In the genomic region with DNA sequence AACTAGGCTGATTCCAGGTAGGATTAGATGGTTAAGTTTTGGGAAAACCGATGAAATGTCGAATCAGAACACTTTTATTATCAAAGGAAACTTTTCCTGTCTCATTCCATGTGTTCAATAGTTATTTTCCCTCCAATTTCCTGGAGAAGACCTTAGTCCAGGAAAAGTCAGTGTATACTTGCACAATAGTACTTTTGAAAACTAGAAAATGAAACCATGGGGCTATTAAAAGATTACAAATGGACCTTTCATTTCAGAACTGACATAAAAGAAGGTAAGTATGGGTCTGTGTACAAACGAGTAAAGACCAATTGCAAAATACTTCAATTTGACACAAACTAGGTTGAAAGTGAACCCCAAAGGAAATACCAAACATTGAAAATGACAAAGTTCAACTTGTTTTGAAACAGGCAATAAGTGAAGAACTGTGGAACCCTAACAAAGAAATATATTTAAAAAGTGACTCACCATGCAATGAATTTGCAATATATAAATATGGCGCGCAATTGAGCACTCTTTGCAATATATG, we compare ENCODE assay signal across 11 cellular contexts. TPM values are rescaled to one million over a fixed set of nuclear protein-coding genes. Genes with fewer than 3 reads are reported as not detected.
DNase-seq lines count a peak whose midpoint lies in the region; ATAC-seq and TF ChIP-seq lines count a peak whose summit lies in the region.
"Had no signal": no experiment of that assay in that cellular context is flagged by ENCODE, and none has a peak within 500 bp of the region (broad histone marks: within the 10 kb centered on the region; RNA-seq: fewer than 3 reads in every experiment).

No MANE protein-coding gene starts in this region.

- DNase-seq in ascending aorta (ENCODE audit: low spot score in 2 of 2) (no peak), inferior parietal cortex (ENCODE audit: extremely low spot score) (peak; percentile 13), T-helper 1 cell (no peak), cerebellum (ENCODE audit: low spot score) (no peak)
- DNase-seq: activated T-cell treated with anti-CD3 and anti-CD28 coated beads, Interleukin-2, amount 50 U/mL, for 1 hour; GDM1; NCI-H526 treated with DMSO at 0.1 percent for 48 hours had no signal

- intact Hi-C loops in ascending aorta (cut with DNase I) = no loop called here

- H3K9ac ChIP-seq in ES-I3 (ENCODE audit: low read depth, low read length) (peak overlapping the region; percentile 29; the same call in 1 of the 2 replicates), skeletal muscle satellite cell (ENCODE audit: low read depth, low read length) (peak overlapping the region; percentile 96)

- peaks cover 9% of the 10 kb centered on the region for H3K4me1 ChIP-seq in ES-I3 (ENCODE audit: insufficient read depth, low read length)
- H3K4me1 ChIP-seq in ascending aorta = peaks cover 10 to 48% of the 10 kb centered on the region in 2 donors
- peaks cover 55% of the 10 kb centered on the region for H3K4me1 ChIP-seq in skeletal muscle satellite cell (ENCODE audit: control insufficient read depth, insufficient read depth, low read length)

- H3K4me2 ChIP-seq in skeletal muscle satellite cell (ENCODE audit: low read length) = peak overlapping the region; percentile 94

- H3K4me3 ChIP-seq in ascending aorta = peak overlapping the region; percentile 75 to 93
- H3K4me3 ChIP-seq in skeletal muscle satellite cell (ENCODE audit: low read length) = peak overlapping the region; percentile 92

- H3K9me3 ChIP-seq in ES-I3 (ENCODE audit: control insufficient read depth, insufficient read depth, low read length) (no peaks in the 10 kb centered on the region), ascending aorta (no peaks in the 10 kb centered on the region), skeletal muscle satellite cell (replicated peaks; ENCODE audit: low read length) (no peaks in the 10 kb centered on the region)

- ATAC-seq in GM19324 (IDR thresholded peaks at IDR 0.05; ENCODE audit: low FRiP score, unreplicated experiment) (no peak), HG03432 (IDR thresholded peaks at IDR 0.05; ENCODE audit: unreplicated experiment) (no peak)

- H3K27ac ChIP-seq in ascending aorta = peak overlapping the region; percentile 92 to 94

- no peaks in the 10 kb centered on the region for H3K27me3 ChIP-seq in ascending aorta
- H3K27me3 ChIP-seq in skeletal muscle satellite cell (ENCODE audit: control insufficient read depth, insufficient read depth, low read length) = no peaks in the 10 kb centered on the region

- H3K36me3 ChIP-seq in ES-I3 (ENCODE audit: insufficient read depth, low read length) (no peaks in the 10 kb centered on the region), ascending aorta (no peaks in the 10 kb centered on the region), skeletal muscle satellite cell (ENCODE audit: insufficient read depth, low read length) (no peaks in the 10 kb centered on the region)

- no peak for TF ChIP-seq CTCF in ascending aorta (IDR thresholded peaks at IDR 0.05)

RNA-seq across cellular contexts. Expression of a gene that starts 2.1 kb away (rescaled TPM):
- total RNA-seq in ascending aorta = 23.7 TPM
- total RNA-seq in skeletal muscle satellite cell (2012; rRNA removed) = 19.0 and 19.9 TPM in 2 replicates
- 1.3 TPM for total RNA-seq in cerebellum

RNA-seq across cellular contexts. Expression of a gene that starts 28.6 kb away (rescaled TPM):
- total RNA-seq in ascending aorta = 43.7 TPM
- total RNA-seq in skeletal muscle satellite cell (2012; rRNA removed) = 35.7 and 36.9 TPM in 2 replicates
- total RNA-seq in cerebellum = 3.6 TPM

RNA-seq across cellular contexts. Expression of a gene that starts 44.5 kb away (rescaled TPM):
- total RNA-seq in ascending aorta (33.7 TPM), cerebellum (8.7 TPM)
- 15.5 TPM in 2 replicates for total RNA-seq in skeletal muscle satellite cell (2012; rRNA removed)

RNA-seq across cellular contexts. Expression of a gene that starts 51.6 kb away (rescaled TPM):
- total RNA-seq in ascending aorta (2.3 TPM), cerebellum (19.6 TPM)
- total RNA-seq in skeletal muscle satellite cell (2012; rRNA removed) = 3.0 and 3.9 TPM in 2 replicates

RNA-seq across cellular contexts. Expression of a gene that starts 52.0 kb away (rescaled TPM):
- total RNA-seq in ascending aorta = 62.2 TPM
- total RNA-seq in skeletal muscle satellite cell (2012; rRNA removed) = 15.7 and 16.6 TPM in 2 replicates
- total RNA-seq in cerebellum = 38.5 TPM

Comparison
In these comparisons a context has a peak if more than half of its experiments do, and no peak if none do; other contexts are left out.
1. RNA of a gene that starts 2.1 kb away (total RNA-seq): 23.7 TPM in ascending aorta (single experiment); 1.3 TPM in cerebellum (single experiment); every median in the first group is over 10 times any median in the second.